ENCODE assay signal across 17 cellular contexts in the genomic region with DNA sequence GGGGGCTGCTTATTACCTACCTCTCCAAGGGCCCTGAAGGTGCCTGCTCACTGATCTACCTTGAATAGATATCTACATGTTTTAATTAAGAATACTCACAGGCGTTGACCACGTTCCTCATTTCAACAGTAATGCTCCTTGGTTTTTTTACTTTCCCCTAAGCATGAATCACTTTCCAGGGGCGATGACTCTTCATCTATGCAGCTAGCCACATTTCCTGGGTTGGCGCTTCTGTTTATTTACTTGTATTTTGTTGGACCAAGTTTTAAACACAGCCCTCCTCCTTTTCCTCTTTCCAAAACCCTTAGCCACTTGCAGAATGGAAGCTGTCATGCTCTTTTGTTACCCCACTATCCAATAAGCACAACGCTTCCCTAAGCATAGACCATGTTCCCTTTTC. TPM values are rescaled to one million over a fixed set of nuclear protein-coding genes. Genes with fewer than 3 reads are reported as not detected.
DNase-seq lines count a peak whose midpoint lies in the region; FAIRE-seq and TF ChIP-seq lines count a peak whose summit lies in the region.
"Had no signal": no experiment of that assay in that cellular context is flagged by ENCODE, and none has a peak within 500 bp of the region (broad histone marks: within the 10 kb centered on the region; RNA-seq: fewer than 3 reads in every experiment).

No MANE protein-coding gene starts in this region.

- no peak for FAIRE-seq in bronchial epithelial cell (lab: Jason Lieb, UNC)
- FAIRE-seq: GM12892 had no signal

- peak; percentile 50 for DNase-seq in AG10803 (ENCODE audit: low read depth)
- peak; percentile 76 for DNase-seq in M059J (ENCODE audit: low read depth)
- DNase-seq in bronchial epithelial cell (ENCODE audit: low read depth): peak; percentile 73
- DNase-seq in kidney tubule cell (ENCODE audit: low spot score): peak; percentile 4
- DNase-seq in NK-92 treated with Interleukin-12 subunit alpha and Interleukin-12 subunit beta, amount 100 ng/mL, for 24 hours (lab: John Stamatoyannopoulos, UW): no peak
- DNase-seq in coronary artery (ENCODE audit: low spot score): no peak
- DNase-seq in OCI-M1 (lab: John Stamatoyannopoulos, UW): no peak
- no peak for DNase-seq in C1 segment of cervical spinal cord (lab: John Stamatoyannopoulos, UW)
- DNase-seq: activated CD4-positive, CD25-positive, alpha-beta regulatory T cell; colonic mucosa; NCI-H1436 treated with DMSO at 0.1 percent for 48 hours; ovary; stimulated activated CD4-positive, alpha-beta T cell treated with anti-CD3 and anti-CD28 coated beads, Interleukin-15, amount 100 ng/mL, for 24 hours had no signal

- H3K4me3 ChIP-seq in AG10803 (ENCODE audit: low read length): no peak overlapping the region
- no peak overlapping the region for H3K4me3 ChIP-seq in bronchial epithelial cell (ENCODE audit: low read depth, low read length)
- H3K4me3 ChIP-seq in coronary artery: no peak overlapping the region
- H3K4me3 ChIP-seq: colonic mucosa, gastroesophageal sphincter, ovary had no signal

- no peaks in the 10 kb centered on the region for H3K27me3 ChIP-seq in bronchial epithelial cell (ENCODE audit: control insufficient read depth, insufficient read depth, low read length)
- H3K27me3 ChIP-seq: colonic mucosa, gastroesophageal sphincter, ovary had no signal

- TF ChIP-seq CTCF in AG10803 (conservative IDR thresholded peaks at IDR 0.05; ENCODE audit: low read length): no peak
- TF ChIP-seq CTCF in bronchial epithelial cell (IDR thresholded peaks at IDR 0.05; ENCODE audit: insufficient read depth, low read length, severe bottlenecking): no peak
- TF ChIP-seq CTCF in coronary artery (IDR thresholded peaks at IDR 0.05): no peak

- H3K36me3 ChIP-seq in bronchial epithelial cell (ENCODE audit: control insufficient read depth, insufficient read depth, low read length): no peaks in the 10 kb centered on the region
- H3K36me3 ChIP-seq: colonic mucosa, gastroesophageal sphincter, ovary had no signal

- no peak overlapping the region for H3K27ac ChIP-seq in coronary artery
- H3K27ac ChIP-seq: C4-2B, colonic mucosa, gastroesophageal sphincter, ovary had no signal

RNA-seq across cellular contexts. Expression of a gene that starts 50.8 kb away (rescaled TPM):
- not detected in 2 replicates for total RNA-seq in M059J (2014; rRNA removed; shearing (Covaris generic))
- 0.13 TPM in 1 of 2 replicates, not detected in the other for total RNA-seq in bronchial epithelial cell
- total RNA-seq: colonic mucosa, mononuclear cell, ovary had no signal

Comparison
In these comparisons a context has a peak if more than half of its experiments do, and no peak if none do; other contexts are left out.
1. DNase-seq: peak in AG10803 (single experiment), M059J (single experiment), bronchial epithelial cell (single experiment) and kidney tubule cell (single experiment); none in NK-92 treated with Interleukin-12 subunit alpha and Interleukin-12 subunit beta, amount 100 ng/mL, for 24 hours (single experiment), coronary artery (single experiment), OCI-M1 (single experiment) and C1 segment of cervical spinal cord (0 of 14).